ENCODE assay signal across 1 cellular context in the genomic region with DNA sequence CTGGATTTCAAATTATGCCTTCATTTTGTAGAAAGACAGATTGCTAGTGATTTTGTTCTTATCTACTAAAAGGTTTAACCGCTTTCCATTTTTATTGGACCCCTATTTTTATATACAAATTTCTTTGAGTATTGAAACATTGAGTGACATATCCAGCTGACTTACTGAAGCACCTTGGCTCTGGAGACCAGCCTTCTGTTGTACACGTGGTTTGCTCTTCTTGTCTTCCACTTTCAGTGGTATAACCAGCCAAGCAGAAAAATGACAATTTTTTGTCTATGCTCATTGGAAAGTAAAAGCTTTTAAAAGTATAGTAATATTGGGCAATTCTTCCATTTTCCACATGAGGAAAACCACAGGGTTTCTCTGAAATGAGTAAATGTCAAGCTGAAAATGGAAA.
TF ChIP-seq lines count a peak whose summit lies in the region.

No MANE protein-coding gene starts in this region.

TF ChIP-seq in SK-N-SH, 30 proteins besides CTCF, POLR2A, EP300 and RAD21 (continued from another document):
- TF ChIP-seq IRF3 (IDR thresholded peaks at IDR 0.05; ENCODE audit: low read depth, low read length) = no peak
- TF ChIP-seq EZH2phosphoT487 (IDR thresholded peaks at IDR 0.05; ENCODE audit: borderline replicate concordance, low read depth) = no peak
- no peak for TF ChIP-seq TAF1 (IDR thresholded peaks at IDR 0.05; ENCODE audit: borderline replicate concordance, low read depth, low read length)
- no peak for TF ChIP-seq YY1 (IDR thresholded peaks at IDR 0.05; ENCODE audit: low read depth)
- no peak for TF ChIP-seq FOXM1 (IDR thresholded peaks at IDR 0.05; ENCODE audit: low read depth)
- TF ChIP-seq SIN3A (IDR thresholded peaks at IDR 0.05; ENCODE audit: borderline replicate concordance, low read depth, low read length) = no peak
- TF ChIP-seq GATA2 (CRISPR knock-in tag; IDR thresholded peaks at IDR 0.05) = no peak
- TF ChIP-seq GABPA (IDR thresholded peaks at IDR 0.05; ENCODE audit: low read depth) = no peak
